8 cellular contexts compared by ENCODE assay signal in genomic region chr6:75526502-75527127, GRCh38. TPM values are rescaled to one million over a fixed set of nuclear protein-coding genes. Genes with fewer than 3 reads are reported as not detected.
DNase-seq lines count a peak whose midpoint lies in the region; ATAC-seq and TF ChIP-seq lines count a peak whose summit lies in the region.

No MANE protein-coding gene starts in this region.

- no peak overlapping the region for H3K27ac ChIP-seq in Karpas-422 (ENCODE audit: low read length)
- no peak overlapping the region for H3K27ac ChIP-seq in foreskin keratinocyte
- H3K27ac ChIP-seq in ovary = no peak overlapping the region

- no peak for TF ChIP-seq EP300 in ovary (IDR thresholded peaks at IDR 0.05)

- no peak for TF ChIP-seq POLR2A in ovary (IDR thresholded peaks at IDR 0.05)

- no peaks in the 10 kb centered on the region for H3K27me3 ChIP-seq in Karpas-422 (ENCODE audit: low read length)
- no peaks in the 10 kb centered on the region for H3K27me3 ChIP-seq in foreskin keratinocyte
- H3K27me3 ChIP-seq in ovary = no peaks in the 10 kb centered on the region

- H3K4me3 ChIP-seq in Karpas-422 (ENCODE audit: low read length) (no peak overlapping the region), ovary (no peak overlapping the region)

- no peaks in the 10 kb centered on the region for H3K36me3 ChIP-seq in Karpas-422 (ENCODE audit: insufficient read depth, low read length)
- H3K36me3 ChIP-seq in ovary = no peaks in the 10 kb centered on the region

- no peak overlapping the region for H3K4me2 ChIP-seq in Karpas-422 (ENCODE audit: low read depth, low read length, poor library complexity, severe bottlenecking)

- no peak overlapping the region for H3K9ac ChIP-seq in Karpas-422 (ENCODE audit: low read length)

- no peak overlapping the region for H2AFZ ChIP-seq in Karpas-422 (ENCODE audit: low read length)

- H3K4me1 ChIP-seq in Karpas-422 (ENCODE audit: low read length) (no peaks in the 10 kb centered on the region), foreskin keratinocyte (peaks cover 4% of the 10 kb centered on the region), ovary (ENCODE audit: insufficient read depth) (no peaks in the 10 kb centered on the region)

- WGBS in ovary, 3 donors = 8 to 20% (median 17%) methylated on average over 4 of the region's 4 CpGs

- ATAC-seq in GM21528 (IDR thresholded peaks at IDR 0.05; ENCODE audit: low FRiP score, unreplicated experiment) (peak; percentile 89), foreskin keratinocyte (peak; percentile 81)

- peak; percentile 89 for TF ChIP-seq CTCF in foreskin keratinocyte (conservative IDR thresholded peaks at IDR 0.05)
- peak; percentile 56 to 76 (median 58) for TF ChIP-seq CTCF in ovary (IDR thresholded peaks at IDR 0.05)

- no peaks in the 10 kb centered on the region for H3K9me2 ChIP-seq in Karpas-422 (replicated peaks; ENCODE audit: insufficient read depth, low read length)

- intact Hi-C loops in ovary (cut with DNase I) = loop anchor here (5.0 to 10.0 kb wide), 3 partner anchors 232 to 262 kb away; no protein-coding TSS in a partner anchor

- DNase-seq in DMS153 treated with DMSO at 0.1 percent for 48 hours (lab: John Stamatoyannopoulos, UW; ENCODE audit: unreplicated experiment) (peak; percentile 74), Karpas-422 (peak; percentile 88), RPMI7951 (ENCODE audit: low read depth) (peak; percentile 51), foreskin keratinocyte (peak in 1 of 2 donors; percentile 50), ovary (peak in 4 of 5 donors; percentile 19 to 62 (median 42)), mesenteric fat pad (ENCODE audit: low spot score) (no peak)
- peak; percentile 5 for DNase-seq in activated T-helper 9 cell treated with anti-CD3 and anti-CD28 coated beads, Interleukin-2, amount 50 U/mL, for 16 hours (ENCODE audit: low read depth)

- no peaks in the 10 kb centered on the region for H4K20me1 ChIP-seq in Karpas-422 (ENCODE audit: insufficient read depth, low read depth, low read length)

- no peaks in the 10 kb centered on the region for H3K79me2 ChIP-seq in Karpas-422 (ENCODE audit: low read length)

- H3K9me3 ChIP-seq in Karpas-422 (ENCODE audit: low read length) = no peaks in the 10 kb centered on the region
- no peaks in the 10 kb centered on the region for H3K9me3 ChIP-seq in ovary

RNA-seq across cellular contexts. Expression of gene FILIP1, which starts 33.0 kb away (rescaled TPM):
- total RNA-seq in Karpas-422 (2014; rRNA removed; shearing (Covaris generic); ENCODE audit: low replicate concordance) = 0.15 TPM in 1 of 2 replicates, not detected in the other
- not detected in 2 replicates for total RNA-seq in RPMI7951 (2014; rRNA removed; shearing (Covaris generic))
- total RNA-seq in foreskin keratinocyte (not detected in 2 replicates), ovary (1 to 10 TPM; 1.1 to 7.1 (median 2.7) TPM), mesenteric fat pad (8.1 TPM)
- polyA plus RNA-seq in foreskin keratinocyte (not detected in 2 replicates), ovary (1 to 10 TPM; 1.7 to 6.9 TPM)
